ENCODE assay signal across 18 cellular contexts in genomic region chr20:1657556-1658334, GRCh38. TPM values are rescaled to one million over a fixed set of nuclear protein-coding genes. Genes with fewer than 3 reads are reported as not detected.
DNase-seq lines count a peak whose midpoint lies in the region; ATAC-seq and TF ChIP-seq lines count a peak whose summit lies in the region.
"Had no signal": no experiment of that assay in that cellular context is flagged by ENCODE, and none has a peak within 500 bp of the region (broad histone marks: within the 10 kb centered on the region; RNA-seq: fewer than 3 reads in every experiment).

SIRPG (minus strand) TSS chr20:1657779; CDS start chr20:1657714, 65 bp downstream.

- peaks cover 75% of the 10 kb centered on the region for H3K4me1 Mint-ChIP-seq in activated naive CD8-positive, alpha-beta T cell treated with anti-CD3 and anti-CD28 coated beads, Interleukin-2, amount 10 ng/mL, durations not matched to agents 7 days and 5 days
- peaks cover 94% of the 10 kb centered on the region for H3K4me1 Mint-ChIP-seq in stimulated activated effector memory CD8-positive, alpha-beta T cell treated with anti-CD3 and anti-CD28 coated beads, Interleukin-12 subunit alpha, Interleukin-12 subunit beta, amount 100 ng/mL, for 72 hours
- peaks cover 30% of the 10 kb centered on the region for H3K4me1 Mint-ChIP-seq in CD14-positive monocyte

- TF ChIP-seq CTCF in CD14-positive monocyte (IDR thresholded peaks at IDR 0.05), result no peak

- intact Hi-C loops in CD14-positive monocyte (cut with micrococcal nuclease), result no loop called here

- POLR2A ChIA-PET in activated CD8-positive, alpha-beta memory T cell treated with anti-CD3 and anti-CD28 coated beads for 36 hours (lab: Charles Lee), result no interaction called here
- POLR2A ChIA-PET in activated naive CD8-positive, alpha-beta T cell treated with anti-CD3 and anti-CD28 coated beads, Interleukin-2, amount 10 ng/mL, durations not matched to agents 7 days and 5 days (lab: Charles Lee), result interaction anchor here (0.7 to 5.2 kb wide), 7 partner anchors 9 to 39 kb away, joined by 3 to 36 read pairs (median 6); no protein-coding TSS in a partner anchor

- no peak for DNase-seq in activated CD8-positive, alpha-beta memory T cell treated with anti-CD3 and anti-CD28 coated beads, Interleukin-2, amount 50 U/mL, for 48 hours
- peak; percentile 23 for DNase-seq in OCI-M1 (lab: John Stamatoyannopoulos, UW)
- peak; percentile 61 for DNase-seq in activated naive CD8-positive, alpha-beta T cell treated with anti-CD3 and anti-CD28 coated beads, Interleukin-2, amount 10 ng/mL, durations not matched to agents 7 days and 5 days
- no peak for DNase-seq in stimulated activated effector memory CD8-positive, alpha-beta T cell treated with anti-CD3 and anti-CD28 coated beads, Interleukin-12 subunit alpha, Interleukin-12 subunit beta, amount 100 ng/mL, for 72 hours (ENCODE audit: low spot score in 2 of 2)
- DNase-seq in CD14-positive monocyte (ENCODE audit: low spot score), result no peak
- no peak for DNase-seq in retina
- DNase-seq: ACHN; activated CD4-positive, CD25-positive, alpha-beta regulatory T cell treated with anti-CD3 and anti-CD28 coated beads, Interleukin-2, amount 50 U/mL, for 72 hours; amygdala; cortex of kidney; IMR-90; mesenchymal stem cell; NCI-H2029 treated with DMSO at 0.1 percent for 48 hours; SK-N-SH had no signal

- no peaks in the 10 kb centered on the region for H3K27me3 Mint-ChIP-seq in activated naive CD8-positive, alpha-beta T cell treated with anti-CD3 and anti-CD28 coated beads, Interleukin-2, amount 10 ng/mL, durations not matched to agents 7 days and 5 days
- H3K27me3 Mint-ChIP-seq in CD14-positive monocyte (ENCODE audit: low read depth in 3 of 3), result peaks cover 0 to 3% (median 2%) of the 10 kb centered on the region in 3 donors

- CTCF ChIA-PET in activated CD8-positive, alpha-beta memory T cell treated with anti-CD3 and anti-CD28 coated beads for 36 hours (lab: Charles Lee), result interaction anchor here (1.1 to 1.9 kb wide), 2 partner anchors 8 to 18 kb away, joined by 3 to 6 read pairs; no protein-coding TSS in a partner anchor

- H3K36me3 Mint-ChIP-seq in activated naive CD8-positive, alpha-beta T cell treated with anti-CD3 and anti-CD28 coated beads, Interleukin-2, amount 10 ng/mL, durations not matched to agents 7 days and 5 days, result peaks cover 49% of the 10 kb centered on the region
- H3K36me3 Mint-ChIP-seq in stimulated activated effector memory CD8-positive, alpha-beta T cell treated with anti-CD3 and anti-CD28 coated beads, Interleukin-12 subunit alpha, Interleukin-12 subunit beta, amount 100 ng/mL, for 72 hours, result peaks cover 10% of the 10 kb centered on the region
- no peaks in the 10 kb centered on the region for H3K36me3 Mint-ChIP-seq in CD14-positive monocyte

- H3K9me3 Mint-ChIP-seq in activated naive CD8-positive, alpha-beta T cell treated with anti-CD3 and anti-CD28 coated beads, Interleukin-2, amount 10 ng/mL, durations not matched to agents 7 days and 5 days, result peaks cover 4% of the 10 kb centered on the region
- H3K9me3 Mint-ChIP-seq in stimulated activated effector memory CD8-positive, alpha-beta T cell treated with anti-CD3 and anti-CD28 coated beads, Interleukin-12 subunit alpha, Interleukin-12 subunit beta, amount 100 ng/mL, for 72 hours, result no peaks in the 10 kb centered on the region
- peaks cover 3 to 7% (median 4%) of the 10 kb centered on the region in 7 donors for H3K9me3 Mint-ChIP-seq in CD14-positive monocyte

- H3K27ac Mint-ChIP-seq in activated naive CD8-positive, alpha-beta T cell treated with anti-CD3 and anti-CD28 coated beads, Interleukin-2, amount 10 ng/mL, durations not matched to agents 7 days and 5 days, result peak within 1 kb of the TSS; percentile 97
- H3K27ac Mint-ChIP-seq in stimulated activated effector memory CD8-positive, alpha-beta T cell treated with anti-CD3 and anti-CD28 coated beads, Interleukin-12 subunit alpha, Interleukin-12 subunit beta, amount 100 ng/mL, for 72 hours, result peak within 1 kb of the TSS; percentile 94
- peak within 1 kb of the TSS in 2 of 7 donors; percentile 13 to 44 for H3K27ac Mint-ChIP-seq in CD14-positive monocyte

- peak within 1 kb of the TSS; percentile 91 for H3K4me3 Mint-ChIP-seq in activated naive CD8-positive, alpha-beta T cell treated with anti-CD3 and anti-CD28 coated beads, Interleukin-2, amount 10 ng/mL, durations not matched to agents 7 days and 5 days
- peak within 1 kb of the TSS; percentile 77 for H3K4me3 Mint-ChIP-seq in stimulated activated effector memory CD8-positive, alpha-beta T cell treated with anti-CD3 and anti-CD28 coated beads, Interleukin-12 subunit alpha, Interleukin-12 subunit beta, amount 100 ng/mL, for 72 hours
- no peak within 1 kb of the TSS for H3K4me3 Mint-ChIP-seq in CD14-positive monocyte

- peak; percentile 79 for ATAC-seq in activated naive CD8-positive, alpha-beta T cell treated with anti-CD3 and anti-CD28 coated beads, Interleukin-2, amount 10 ng/mL, durations not matched to agents 7 days and 5 days (ENCODE audit: low read depth)
- ATAC-seq in stimulated activated effector memory CD8-positive, alpha-beta T cell treated with anti-CD3 and anti-CD28 coated beads, Interleukin-12 subunit alpha, Interleukin-12 subunit beta, amount 100 ng/mL, for 72 hours, result peak; percentile 70
- no peak for ATAC-seq in GM21786 (IDR thresholded peaks at IDR 0.05; ENCODE audit: unreplicated experiment)

RNA-seq across cellular contexts. Expression of gene SIRPG, which starts in this region (rescaled TPM):
- total RNA-seq in activated CD8-positive, alpha-beta memory T cell treated with anti-CD3 and anti-CD28 coated beads for 36 hours, result 10 to 100 TPM; 16.5 to 16.8 TPM
- total RNA-seq in activated naive CD8-positive, alpha-beta T cell treated with anti-CD3 and anti-CD28 coated beads, Interleukin-2, amount 10 ng/mL, durations not matched to agents 7 days and 5 days, result 100 to 1,000 TPM in 1 of 2 experiments, 10 to 100 TPM in 1; 98.7 to 100 TPM
- polyA plus RNA-seq in CD14-positive monocyte, result under 1 TPM; 0.51 to 0.52 TPM
- total RNA-seq: IMR-90, osteoblast, urinary bladder had no signal
- polyA plus RNA-seq: IMR-90, SK-N-SH had no signal

Comparison
In these comparisons a context has a peak if more than half of its experiments do, and no peak if none do; other contexts are left out.
1. RNA of gene SIRPG (total RNA-seq): 98.7 to 100 TPM in activated naive CD8-positive, alpha-beta T cell treated with anti-CD3 and anti-CD28 coated beads, Interleukin-2, amount 10 ng/mL, durations not matched to agents 7 days and 5 days; 16.5 to 16.8 TPM in activated CD8-positive, alpha-beta memory T cell treated with anti-CD3 and anti-CD28 coated beads for 36 hours; every median in the first group is over 4 times any median in the second.
2. DNase-seq: peak in OCI-M1 (single experiment) and activated naive CD8-positive, alpha-beta T cell treated with anti-CD3 and anti-CD28 coated beads, Interleukin-2, amount 10 ng/mL, durations not matched to agents 7 days and 5 days (single experiment); none in activated CD8-positive, alpha-beta memory T cell treated with anti-CD3 and anti-CD28 coated beads, Interleukin-2, amount 50 U/mL, for 48 hours (single experiment), stimulated activated effector memory CD8-positive, alpha-beta T cell treated with anti-CD3 and anti-CD28 coated beads, Interleukin-12 subunit alpha, Interleukin-12 subunit beta, amount 100 ng/mL, for 72 hours (0 of 2), CD14-positive monocyte (single experiment) and retina (single experiment).
3. H3K4me3 Mint-ChIP-seq: peak in activated naive CD8-positive, alpha-beta T cell treated with anti-CD3 and anti-CD28 coated beads, Interleukin-2, amount 10 ng/mL, durations not matched to agents 7 days and 5 days (single experiment) and stimulated activated effector memory CD8-positive, alpha-beta T cell treated with anti-CD3 and anti-CD28 coated beads, Interleukin-12 subunit alpha, Interleukin-12 subunit beta, amount 100 ng/mL, for 72 hours (single experiment); none in CD14-positive monocyte (0 of 2).